Comparison of ENCODE assay signal across 8 cellular contexts in the genomic region with DNA sequence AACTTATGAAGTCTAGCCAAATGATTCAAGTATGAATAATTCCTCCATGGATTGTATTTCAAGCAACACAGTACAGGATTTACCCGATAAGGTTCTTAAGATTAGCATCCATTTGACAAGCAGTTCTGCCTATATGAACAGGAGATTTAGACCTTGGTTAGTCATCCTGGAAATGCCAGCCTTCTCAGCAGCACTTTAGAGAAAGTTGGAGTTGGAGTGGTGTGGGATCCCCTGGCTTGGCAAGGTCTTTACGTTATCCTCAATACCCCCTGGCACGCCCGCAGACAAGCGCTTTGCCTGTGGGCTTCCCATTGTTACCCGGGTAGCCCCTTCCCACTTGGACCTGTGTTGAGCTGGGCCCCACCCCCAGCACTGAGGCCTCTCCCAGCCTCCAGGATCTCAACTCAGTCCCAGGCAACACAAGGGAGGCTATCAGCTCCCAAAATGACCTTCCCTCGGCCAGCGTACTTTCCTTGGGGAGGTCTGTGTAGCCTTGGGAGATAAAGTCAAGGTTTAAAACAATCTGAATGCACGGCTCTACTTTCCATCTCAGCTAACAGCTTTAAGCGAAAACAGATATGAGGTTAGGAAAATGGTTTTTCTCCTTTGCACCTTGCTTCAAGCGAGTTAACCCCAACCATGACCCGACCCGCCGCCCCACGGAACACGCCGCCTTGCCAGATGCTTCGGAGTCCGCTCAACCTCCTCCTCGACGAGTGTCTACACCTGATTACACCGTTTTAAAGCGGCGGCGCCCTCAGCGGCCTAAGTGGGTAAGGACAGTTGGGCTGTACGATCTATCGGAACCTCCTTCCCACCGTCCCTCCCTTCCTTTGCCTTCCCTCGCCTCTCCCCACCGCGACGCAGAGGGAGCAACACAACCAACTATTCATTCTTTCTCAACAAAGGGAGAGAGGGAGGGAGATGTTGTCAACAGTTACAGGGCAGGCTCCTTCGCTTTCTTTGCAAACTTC. TPM values are rescaled to one million over a fixed set of nuclear protein-coding genes. Genes with fewer than 3 reads are reported as not detected.
DNase-seq lines count a peak whose midpoint lies in the region; ATAC-seq and TF ChIP-seq lines count a peak whose summit lies in the region.

No MANE protein-coding gene starts in this region.

- TF ChIP-seq CTCF in tibial nerve (IDR thresholded peaks at IDR 0.05), result peak; percentile 45 to 83 (median 64)

- peaks cover 0 to 59% (median 15%) of the 10 kb centered on the region in 4 donors for H3K4me1 ChIP-seq in tibial nerve

- peaks cover 10 to 25% of the 10 kb centered on the region in 2 donors for H3K27me3 Mint-ChIP-seq in natural killer cell treated with Interleukin-12 subunit alpha and Interleukin-12 subunit beta and Interleukin-15 and Interleukin-18, amount 100 ng/mL, for 72 hours

- H3K4me1 Mint-ChIP-seq in natural killer cell treated with Interleukin-12 subunit alpha and Interleukin-12 subunit beta and Interleukin-15 and Interleukin-18, amount 100 ng/mL, for 72 hours (ENCODE audit: low read depth in 2 of 2), result peaks cover 13 to 34% of the 10 kb centered on the region in 2 donors

- ATAC-seq in GM18502 (IDR thresholded peaks at IDR 0.05; ENCODE audit: poor library complexity, unreplicated experiment) (peak; percentile 75), HG02884 (IDR thresholded peaks at IDR 0.05; ENCODE audit: unreplicated experiment) (peak; percentile 73)
- ATAC-seq in natural killer cell treated with Interleukin-12 subunit alpha and Interleukin-12 subunit beta and Interleukin-15 and Interleukin-18, amount 100 ng/mL, for 72 hours, result peak; percentile 73 to 77

- peak overlapping the region; percentile 91 for H3K4me3 Mint-ChIP-seq in natural killer cell treated with Interleukin-12 subunit alpha and Interleukin-12 subunit beta and Interleukin-15 and Interleukin-18, amount 100 ng/mL, for 72 hours

- H3K27ac Mint-ChIP-seq in natural killer cell treated with Interleukin-12 subunit alpha and Interleukin-12 subunit beta and Interleukin-15 and Interleukin-18, amount 100 ng/mL, for 72 hours, result peak overlapping the region; percentile 24 to 92

- H3K36me3 ChIP-seq in tibial nerve, result no peaks in the 10 kb centered on the region

- peak overlapping the region; percentile 77 to 96 (median 92) for H3K27ac ChIP-seq in tibial nerve

- peak; percentile 88 for DNase-seq in AG08396 (ENCODE audit: low spot score)
- DNase-seq in NCI-H524 treated with DMSO at 0.1 percent for 48 hours (lab: John Stamatoyannopoulos, UW), result peak; percentile 31
- peak; percentile 40 for DNase-seq in activated naive CD4-positive, alpha-beta T cell treated with Interleukin-2 at 50 U/mL for 16 hours
- peak; percentile 81 for DNase-seq in foreskin melanocyte
- peak; percentile 77 for DNase-seq in natural killer cell treated with Interleukin-12 subunit alpha and Interleukin-12 subunit beta and Interleukin-15 and Interleukin-18, amount 100 ng/mL, for 72 hours (ENCODE audit: low spot score)
- DNase-seq in tibial nerve (ENCODE audit: low spot score in 2 of 2), result peak; percentile 82 to 83

- no peaks in the 10 kb centered on the region for H3K27me3 ChIP-seq in tibial nerve

- no peaks in the 10 kb centered on the region for H3K36me3 Mint-ChIP-seq in natural killer cell treated with Interleukin-12 subunit alpha and Interleukin-12 subunit beta and Interleukin-15 and Interleukin-18, amount 100 ng/mL, for 72 hours

- H3K9me3 ChIP-seq in tibial nerve, result no peaks in the 10 kb centered on the region

- H3K9me3 Mint-ChIP-seq in natural killer cell treated with Interleukin-12 subunit alpha and Interleukin-12 subunit beta and Interleukin-15 and Interleukin-18, amount 100 ng/mL, for 72 hours, result no peaks in the 10 kb centered on the region

- TF ChIP-seq POLR2A in tibial nerve (IDR thresholded peaks at IDR 0.05), result peak; percentile 68 to 71

- TF ChIP-seq EP300 in tibial nerve (IDR thresholded peaks at IDR 0.05), result peak in 1 of 2 donors; percentile 92

- 15 to 16% methylated on average over 34 of the region's 34 CpGs for WGBS in tibial nerve, 2 donors

- H3K4me3 ChIP-seq in tibial nerve, result peak overlapping the region; percentile 72 to 93 (median 88)

RNA-seq across cellular contexts. Expression of gene BCAR3, which starts 1.2 kb away (rescaled TPM):
- 10 to 100 TPM; 10.8 to 30.8 TPM for total RNA-seq in natural killer cell treated with Interleukin-12 subunit alpha and Interleukin-12 subunit beta and Interleukin-15 and Interleukin-18, amount 100 ng/mL, for 72 hours
- 10 to 100 TPM; 26.2 to 41.8 (median 36.5) TPM for total RNA-seq in tibial nerve

Comparison
In these comparisons a context has a peak if more than half of its experiments do, and no peak if none do; other contexts are left out.
1. Peak in every context shown above with its lines: DNase-seq, ATAC-seq, H3K4me3 ChIP-seq and H3K27ac ChIP-seq.
2. DNase-seq: peak in every context shown above with its lines; median percentile 88 in AG08396; 82 in tibial nerve; 81 in foreskin melanocyte; 77 in natural killer cell treated with Interleukin-12 subunit alpha and Interleukin-12 subunit beta and Interleukin-15 and Interleukin-18, amount 100 ng/mL, for 72 hours; 40 in activated naive CD4-positive, alpha-beta T cell treated with Interleukin-2 at 50 U/mL for 16 hours; 31 in NCI-H524 treated with DMSO at 0.1 percent for 48 hours.